19 cellular contexts compared by ENCODE assay signal in genomic region chr17:45787044-45787443, GRCh38. TPM values are rescaled to one million over a fixed set of nuclear protein-coding genes. Genes with fewer than 3 reads are reported as not detected.
"Had no signal": no experiment of that assay in that cellular context is flagged by ENCODE, and none has a peak within 500 bp of the region (broad histone marks: within the 10 kb centered on the region; RNA-seq: fewer than 3 reads in every experiment).

No MANE protein-coding gene starts in this region.

- ATAC-seq: activated CD8-positive, alpha-beta memory T cell treated with anti-CD3 and anti-CD28 coated beads, Interleukin-2, amount 10 ng/mL, durations not matched to agents 7 days and 5 days; body of pancreas; esophagus mucosa; lower lobe of right lung; pancreas; sciatic nerve; stimulated activated effector memory CD8-positive, alpha-beta T cell treated with anti-CD3 and anti-CD28 coated beads, Interleukin-12 subunit alpha, Interleukin-12 subunit beta, amount 100 ng/mL, for 72 hours had no signal

- H2AFZ ChIP-seq: hepatocyte had no signal

- H3K9me3 ChIP-seq: body of pancreas, lower lobe of right lung, pancreas, testis had no signal

- DNase-seq: activated CD4-positive, alpha-beta memory T cell treated with anti-CD3 and anti-CD28 coated beads, Interleukin-2, amount 10 ng/mL, durations not matched to agents 7 days and 5 days; activated CD4-positive, alpha-beta T cell treated with anti-CD3 and anti-CD28 coated beads for 48 hours; activated CD4-positive, CD25-positive, alpha-beta regulatory T cell; activated CD8-positive, alpha-beta memory T cell treated with anti-CD3 and anti-CD28 coated beads, Interleukin-2, amount 10 ng/mL, durations not matched to agents 7 days and 5 days; activated naive CD8-positive, alpha-beta T cell treated with anti-CD3 and anti-CD28 coated beads, Interleukin-2, amount 10 ng/mL, durations not matched to agents 7 days and 5 days; body of pancreas; cortex of kidney; effector CD4-positive, alpha-beta T cell; lower lobe of right lung; pancreas; stimulated activated CD4-positive, alpha-beta T cell treated with anti-CD3 and anti-CD28 coated beads, Interleukin-4, amount 100 ng/mL, for 24 hours; testis had no signal

- H3K4me3 ChIP-seq: body of pancreas, hepatocyte, lower lobe of right lung, pancreas, smooth muscle cell, testis had no signal

- H3K36me3 ChIP-seq: lower lobe of right lung, pancreas had no signal

- H3K27ac ChIP-seq: body of pancreas, hepatocyte, lower lobe of right lung, pancreas, testis had no signal

- H3K4me2 ChIP-seq: hepatocyte, smooth muscle cell had no signal

- H3K27me3 ChIP-seq: testis had no signal

RNA-seq across cellular contexts. Expression of gene CRHR1, which starts 2.9 kb away (rescaled TPM):
- total RNA-seq: activated CD4-positive, alpha-beta memory T cell treated with anti-CD3 and anti-CD28 coated beads, Interleukin-2, amount 10 ng/mL, durations not matched to agents 7 days and 5 days; activated CD8-positive, alpha-beta memory T cell treated with anti-CD3 and anti-CD28 coated beads, Interleukin-2, amount 10 ng/mL, durations not matched to agents 7 days and 5 days; activated naive CD8-positive, alpha-beta T cell treated with anti-CD3 and anti-CD28 coated beads, Interleukin-2, amount 10 ng/mL, durations not matched to agents 7 days and 5 days; body of pancreas; hepatocyte; lower lobe of right lung; mononuclear cell had no signal
- polyA plus RNA-seq: hepatocyte, pancreas, smooth muscle cell had no signal

RNA-seq across cellular contexts. Expression of gene SPPL2C, which starts 57.6 kb away (rescaled TPM):
- total RNA-seq: activated CD4-positive, alpha-beta memory T cell treated with anti-CD3 and anti-CD28 coated beads, Interleukin-2, amount 10 ng/mL, durations not matched to agents 7 days and 5 days; activated CD8-positive, alpha-beta memory T cell treated with anti-CD3 and anti-CD28 coated beads, Interleukin-2, amount 10 ng/mL, durations not matched to agents 7 days and 5 days; activated naive CD8-positive, alpha-beta T cell treated with anti-CD3 and anti-CD28 coated beads, Interleukin-2, amount 10 ng/mL, durations not matched to agents 7 days and 5 days; body of pancreas; esophagus mucosa; hepatocyte; lower lobe of right lung; mononuclear cell; pancreas; sciatic nerve; smooth muscle cell had no signal
- polyA plus RNA-seq: hepatocyte, neural cell, pancreas, smooth muscle cell had no signal
